Comparison of ENCODE assay signal across 19 cellular contexts in the genomic region with DNA sequence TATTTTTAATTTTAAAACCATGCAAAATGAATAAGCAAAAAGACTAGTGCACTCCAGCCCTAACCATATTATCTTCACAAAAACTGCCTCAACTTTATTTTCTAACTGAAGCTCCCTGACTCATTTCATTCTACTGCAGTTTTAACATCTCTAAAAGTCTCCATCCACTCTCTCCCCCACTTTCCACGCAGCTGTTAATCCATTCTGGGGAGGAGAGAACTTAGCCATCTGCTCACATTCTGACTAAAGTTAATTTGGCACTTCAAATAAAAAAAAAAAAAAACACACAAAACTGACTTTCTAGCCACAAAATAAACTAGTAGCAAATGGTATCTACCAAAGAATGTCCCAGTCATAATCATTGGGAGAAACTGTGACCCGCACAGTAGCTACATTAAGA. TPM values are rescaled to one million over a fixed set of nuclear protein-coding genes. Genes with fewer than 3 reads are reported as not detected.
"Had no signal": no experiment of that assay in that cellular context is flagged by ENCODE, and none has a peak within 500 bp of the region (broad histone marks: within the 10 kb centered on the region; RNA-seq: fewer than 3 reads in every experiment).

No MANE protein-coding gene starts in this region.

- H3K36me3 ChIP-seq: breast epithelium had no signal

- H3K36me3 Mint-ChIP-seq: memory B cell; natural killer cell treated with Interleukin-12 subunit alpha and Interleukin-12 subunit beta and Interleukin-15 and Interleukin-18, amount 100 ng/mL, for 72 hours; stimulated activated naive B cell treated with anti-CD40 and anti-IgM and Interleukin-4, amounts not matched to agents 10 μg/mL and 1 μg/mL and 100 μg/mL, for 72 hours had no signal

- H3K9me3 Mint-ChIP-seq: activated T-helper 17 cell treated with anti-CD3 and anti-CD28 coated beads, Interleukin-2, amount 50 U/mL, for 72 hours; memory B cell; natural killer cell treated with Interleukin-12 subunit alpha and Interleukin-12 subunit beta and Interleukin-15 and Interleukin-18, amount 100 ng/mL, for 72 hours; stimulated activated naive B cell treated with anti-CD40 and anti-IgM and Interleukin-4, amounts not matched to agents 10 μg/mL and 1 μg/mL and 100 μg/mL, for 72 hours; type B pancreatic cell had no signal

- H3K79me2 ChIP-seq: hepatocyte had no signal

- DNase-seq: activated CD4-positive, alpha-beta T cell treated with anti-CD3 and anti-CD28 coated beads, Interleukin-2, amount 50 U/mL, for 1 hour; activated CD8-positive, alpha-beta memory T cell treated with anti-CD3 and anti-CD28 coated beads for 24 hours; activated naive CD4-positive, alpha-beta T cell treated with Interleukin-2 at 50 U/mL for 16 hours; aorta; left ventricle myocardium inferior; occipital lobe; stimulated activated CD4-positive, alpha-beta T cell treated with anti-CD3 and anti-CD28 coated beads, Interleukin-15, amount 100 ng/mL, for 24 hours; stimulated activated CD4-positive, alpha-beta T cell treated with anti-CD3 and anti-CD28 coated beads, Interleukin-4, amount 100 ng/mL, for 1 hour; stimulated activated naive B cell treated with anti-CD40 and anti-IgM and Interleukin-4, amounts not matched to agents 10 μg/mL and 1 μg/mL and 100 μg/mL, for 72 hours had no signal

- H3K4me1 Mint-ChIP-seq: activated T-helper 17 cell treated with anti-CD3 and anti-CD28 coated beads, Interleukin-2, amount 50 U/mL, for 72 hours had no signal

- H3K27ac Mint-ChIP-seq: activated T-helper 17 cell treated with anti-CD3 and anti-CD28 coated beads, Interleukin-2, amount 50 U/mL, for 72 hours; memory B cell; natural killer cell treated with Interleukin-12 subunit alpha and Interleukin-12 subunit beta and Interleukin-15 and Interleukin-18, amount 100 ng/mL, for 72 hours; stimulated activated naive B cell treated with anti-CD40 and anti-IgM and Interleukin-4, amounts not matched to agents 10 μg/mL and 1 μg/mL and 100 μg/mL, for 72 hours; type B pancreatic cell had no signal

- ATAC-seq: activated T-helper 17 cell treated with anti-CD3 and anti-CD28 coated beads, Interleukin-2, amount 50 U/mL, for 72 hours; natural killer cell treated with Interleukin-12 subunit alpha and Interleukin-12 subunit beta and Interleukin-15 and Interleukin-18, amount 100 ng/mL, for 72 hours; stimulated activated naive B cell treated with anti-CD40 and anti-IgM and Interleukin-4, amounts not matched to agents 10 μg/mL and 1 μg/mL and 100 μg/mL, for 72 hours had no signal

- H3K4me2 ChIP-seq: hepatocyte had no signal

- H3K9me3 ChIP-seq: breast epithelium, left ventricle myocardium inferior had no signal

- H3K4me3 Mint-ChIP-seq: activated T-helper 17 cell treated with anti-CD3 and anti-CD28 coated beads, Interleukin-2, amount 50 U/mL, for 72 hours; memory B cell; natural killer cell treated with Interleukin-12 subunit alpha and Interleukin-12 subunit beta and Interleukin-15 and Interleukin-18, amount 100 ng/mL, for 72 hours; stimulated activated naive B cell treated with anti-CD40 and anti-IgM and Interleukin-4, amounts not matched to agents 10 μg/mL and 1 μg/mL and 100 μg/mL, for 72 hours; type B pancreatic cell had no signal

- H3K27me3 Mint-ChIP-seq: stimulated activated naive B cell treated with anti-CD40 and anti-IgM and Interleukin-4, amounts not matched to agents 10 μg/mL and 1 μg/mL and 100 μg/mL, for 72 hours; type B pancreatic cell had no signal

- H3K4me1 ChIP-seq: breast epithelium had no signal

- H3K27ac ChIP-seq: breast epithelium, hepatocyte, left ventricle myocardium inferior, skin epidermis had no signal

- H3K4me3 ChIP-seq: breast epithelium, hepatocyte, left ventricle myocardium inferior, skin epidermis had no signal

- H2AFZ ChIP-seq: hepatocyte had no signal

RNA-seq across cellular contexts. Expression of gene MYBPHL, which starts 5.4 kb away (rescaled TPM):
- total RNA-seq: activated T-helper 17 cell treated with anti-CD3 and anti-CD28 coated beads, Interleukin-2, amount 50 U/mL, for 72 hours; aorta; breast epithelium; chondrocyte; dermis microvascular lymphatic vessel endothelial cell; natural killer cell treated with Interleukin-12 subunit alpha and Interleukin-12 subunit beta and Interleukin-15 and Interleukin-18, amount 100 ng/mL, for 72 hours; occipital lobe; subcutaneous adipose tissue had no signal
